In the genomic region with DNA sequence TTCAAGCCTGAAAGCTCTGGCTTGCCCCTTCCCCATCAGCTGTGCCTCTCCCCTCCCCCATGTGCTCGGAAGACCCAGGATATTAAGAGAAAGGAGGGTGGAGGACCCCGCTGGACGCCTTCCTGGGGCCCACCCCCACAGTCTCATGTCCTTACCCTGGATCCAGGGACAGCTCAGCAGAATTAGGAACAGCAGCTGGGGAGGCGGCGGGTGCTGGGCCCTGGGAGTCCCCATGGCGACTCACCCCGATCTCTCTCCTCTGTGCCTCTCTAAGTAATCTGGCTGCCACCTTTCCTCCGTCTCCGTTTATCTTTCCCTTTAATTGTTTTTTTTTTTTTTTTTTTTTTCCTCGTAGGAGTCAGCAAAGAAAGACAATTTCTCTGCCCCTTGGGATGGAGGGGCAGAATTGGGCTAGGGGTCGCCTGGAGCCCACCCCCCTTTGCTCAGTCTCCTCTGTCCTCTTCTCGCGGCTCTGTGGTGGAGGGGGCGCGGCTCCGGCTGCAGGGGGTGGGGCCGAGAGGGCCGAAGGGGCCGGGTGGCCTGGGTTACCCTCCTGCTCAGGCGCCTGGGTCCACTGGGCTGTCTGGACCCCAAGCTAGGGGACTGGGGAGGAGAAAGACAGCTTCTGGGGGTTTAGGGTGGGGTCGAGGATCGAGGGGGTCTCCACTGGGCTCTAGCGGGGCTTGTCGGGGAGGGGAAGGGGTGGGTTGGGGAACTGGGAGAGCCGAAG, we compare ENCODE assay signal across 8 cellular contexts.
A peak's percentile ranks its signal among the peaks of the same experiment; 100 is the strongest.
DNase-seq lines count a peak whose midpoint lies in the region; ATAC-seq lines count a peak whose summit lies in the region.

No MANE protein-coding gene starts in this region.

- DNase-seq in NCI-H1694 (lab: John Stamatoyannopoulos, UW): peak; percentile 58
- DNase-seq in NCI-H1694 treated with DMSO at 0.1 percent for 48 hours (lab: John Stamatoyannopoulos, UW): no peak
- peak; percentile 85 for DNase-seq in NCI-H345 treated with DMSO at 0.1 percent for 48 hours (lab: John Stamatoyannopoulos, UW; ENCODE audit: unreplicated experiment)
- DNase-seq in retina: peak; percentile 54

- H3K36me3 ChIP-seq in endocrine pancreas (ENCODE audit: control insufficient read depth, insufficient read depth, low read length): no peaks in the 10 kb centered on the region

- H3K4me3 ChIP-seq in endocrine pancreas (ENCODE audit: control insufficient read depth, insufficient read depth, low read length): peak overlapping the region; percentile 19

- H3K27me3 ChIP-seq in endocrine pancreas (ENCODE audit: control insufficient read depth, insufficient read depth, low read length): no peaks in the 10 kb centered on the region

- H3K4me1 ChIP-seq in endocrine pancreas (ENCODE audit: control insufficient read depth, insufficient read depth, low read length): no peaks in the 10 kb centered on the region

- peak overlapping the region; percentile 79 for H3K9ac ChIP-seq in endocrine pancreas (ENCODE audit: control insufficient read depth, insufficient read depth, low read length)

- H3K9me3 ChIP-seq in endocrine pancreas (ENCODE audit: control insufficient read depth, low read length): no peaks in the 10 kb centered on the region

- ATAC-seq in GM18498 (IDR thresholded peaks at IDR 0.05; ENCODE audit: unreplicated experiment) (no peak), GM21737 (IDR thresholded peaks at IDR 0.05; ENCODE audit: unreplicated experiment) (no peak), GM18517 (IDR thresholded peaks at IDR 0.05; ENCODE audit: unreplicated experiment) (no peak)
